In the genomic region with DNA sequence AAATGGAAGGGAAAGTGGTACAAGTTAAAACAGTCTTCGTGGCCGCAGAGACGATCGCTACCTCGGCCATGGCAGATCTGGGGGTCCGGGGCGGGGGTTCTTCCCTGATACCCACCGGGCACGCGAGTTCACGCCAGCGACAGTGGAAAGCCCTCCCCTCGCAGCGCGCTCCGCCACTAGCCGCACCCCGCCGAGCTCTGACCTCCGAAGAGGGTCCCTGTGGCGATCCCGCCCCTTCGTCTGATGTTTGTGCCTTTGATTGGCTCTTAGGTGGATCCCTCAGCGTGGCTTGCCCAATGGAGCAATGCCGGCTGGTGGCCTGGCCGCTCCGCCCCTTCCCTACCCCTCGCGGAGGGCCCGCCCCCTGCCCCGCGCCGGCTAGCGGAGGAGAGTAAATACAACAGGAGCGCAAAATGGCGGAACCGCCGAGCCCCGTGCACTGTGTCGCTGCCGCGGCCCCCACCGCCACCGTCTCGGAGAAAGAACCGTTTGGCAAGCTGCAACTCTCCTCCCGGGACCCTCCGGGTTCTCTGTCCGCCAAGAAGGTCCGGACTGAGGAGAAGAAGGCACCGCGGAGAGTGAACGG, we compare ENCODE assay signal across 1 cellular context.
TF ChIP-seq lines count a peak whose summit lies in the region.

A gene (plus strand): TSS at position 403 of the 586 bp plus-strand sequence. CDS start 11 bp downstream, at position 414.

TF ChIP-seq in HepG2, 621 proteins besides CTCF, POLR2A, EP300 and RAD21 (continued from another document and continues in another):
- TF ChIP-seq, protein P1, sequence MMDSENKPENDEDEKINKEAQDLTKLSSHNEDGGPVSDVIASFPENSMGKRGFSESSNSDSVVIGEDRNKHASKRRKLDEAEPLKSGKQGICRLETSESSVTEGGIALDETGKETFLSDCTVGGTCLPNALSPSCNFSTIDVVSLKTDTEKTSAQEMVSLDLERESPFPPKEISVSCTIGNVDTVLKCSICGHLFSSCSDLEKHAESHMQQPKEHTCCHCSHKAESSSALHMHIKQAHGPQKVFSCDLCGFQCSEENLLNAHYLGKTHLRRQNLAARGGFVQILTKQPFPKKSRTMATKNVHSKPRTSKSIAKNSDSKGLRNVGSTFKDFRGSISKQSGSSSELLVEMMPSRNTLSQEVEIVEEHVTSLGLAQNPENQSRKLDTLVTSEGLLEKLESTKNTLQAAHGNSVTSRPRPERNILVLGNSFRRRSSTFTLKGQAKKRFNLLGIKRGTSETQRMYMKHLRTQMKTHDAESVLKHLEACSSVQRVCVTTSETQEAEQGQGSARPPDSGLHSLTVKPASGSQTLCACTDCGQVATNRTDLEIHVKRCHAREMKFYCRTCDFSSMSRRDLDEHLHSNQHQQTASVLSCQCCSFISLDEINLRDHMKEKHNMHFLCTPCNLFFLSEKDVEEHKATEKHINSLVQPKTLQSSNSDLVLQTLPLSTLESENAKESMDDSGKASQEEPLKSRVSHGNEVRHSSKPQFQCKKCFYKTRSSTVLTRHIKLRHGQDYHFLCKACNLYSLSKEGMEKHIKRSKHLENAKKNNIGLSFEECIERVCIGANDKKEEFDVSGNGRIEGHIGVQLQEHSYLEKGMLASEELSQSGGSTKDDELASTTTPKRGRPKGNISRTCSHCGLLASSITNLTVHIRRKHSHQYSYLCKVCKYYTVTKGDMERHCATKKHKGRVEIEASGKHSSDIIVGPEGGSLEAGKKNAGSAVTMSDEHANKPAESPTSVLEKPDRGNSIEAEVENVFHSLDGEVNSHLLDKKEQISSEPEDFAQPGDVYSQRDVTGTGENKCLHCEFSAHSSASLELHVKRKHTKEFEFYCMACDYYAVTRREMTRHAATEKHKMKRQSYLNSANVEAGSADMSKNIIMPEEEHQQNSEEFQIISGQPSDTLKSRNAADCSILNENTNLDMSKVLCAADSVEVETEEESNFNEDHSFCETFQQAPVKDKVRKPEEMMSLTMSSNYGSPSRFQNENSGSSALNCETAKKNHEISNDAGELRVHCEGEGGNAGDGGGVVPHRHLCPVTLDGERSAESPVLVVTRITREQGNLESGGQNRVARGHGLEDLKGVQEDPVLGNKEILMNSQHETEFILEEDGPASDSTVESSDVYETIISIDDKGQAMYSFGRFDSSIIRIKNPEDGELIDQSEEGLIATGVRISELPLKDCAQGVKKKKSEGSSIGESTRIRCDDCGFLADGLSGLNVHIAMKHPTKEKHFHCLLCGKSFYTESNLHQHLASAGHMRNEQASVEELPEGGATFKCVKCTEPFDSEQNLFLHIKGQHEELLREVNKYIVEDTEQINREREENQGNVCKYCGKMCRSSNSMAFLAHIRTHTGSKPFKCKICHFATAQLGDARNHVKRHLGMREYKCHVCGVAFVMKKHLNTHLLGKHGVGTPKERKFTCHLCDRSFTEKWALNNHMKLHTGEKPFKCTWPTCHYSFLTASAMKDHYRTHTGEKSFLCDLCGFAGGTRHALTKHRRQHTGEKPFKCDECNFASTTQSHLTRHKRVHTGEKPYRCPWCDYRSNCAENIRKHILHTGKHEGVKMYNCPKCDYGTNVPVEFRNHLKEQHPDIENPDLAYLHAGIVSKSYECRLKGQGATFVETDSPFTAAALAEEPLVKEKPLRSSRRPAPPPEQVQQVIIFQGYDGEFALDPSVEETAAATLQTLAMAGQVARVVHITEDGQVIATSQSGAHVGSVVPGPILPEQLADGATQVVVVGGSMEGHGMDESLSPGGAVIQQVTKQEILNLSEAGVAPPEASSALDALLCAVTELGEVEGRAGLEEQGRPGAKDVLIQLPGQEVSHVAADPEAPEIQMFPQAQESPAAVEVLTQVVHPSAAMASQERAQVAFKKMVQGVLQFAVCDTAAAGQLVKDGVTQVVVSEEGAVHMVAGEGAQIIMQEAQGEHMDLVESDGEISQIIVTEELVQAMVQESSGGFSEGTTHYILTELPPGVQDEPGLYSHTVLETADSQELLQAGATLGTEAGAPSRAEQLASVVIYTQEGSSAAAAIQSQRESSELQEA (CRISPR knock-in tag; IDR thresholded peaks at IDR 0.05; ENCODE audit: not compliant biosample characterization): no peak
- TF ChIP-seq, protein P2, sequence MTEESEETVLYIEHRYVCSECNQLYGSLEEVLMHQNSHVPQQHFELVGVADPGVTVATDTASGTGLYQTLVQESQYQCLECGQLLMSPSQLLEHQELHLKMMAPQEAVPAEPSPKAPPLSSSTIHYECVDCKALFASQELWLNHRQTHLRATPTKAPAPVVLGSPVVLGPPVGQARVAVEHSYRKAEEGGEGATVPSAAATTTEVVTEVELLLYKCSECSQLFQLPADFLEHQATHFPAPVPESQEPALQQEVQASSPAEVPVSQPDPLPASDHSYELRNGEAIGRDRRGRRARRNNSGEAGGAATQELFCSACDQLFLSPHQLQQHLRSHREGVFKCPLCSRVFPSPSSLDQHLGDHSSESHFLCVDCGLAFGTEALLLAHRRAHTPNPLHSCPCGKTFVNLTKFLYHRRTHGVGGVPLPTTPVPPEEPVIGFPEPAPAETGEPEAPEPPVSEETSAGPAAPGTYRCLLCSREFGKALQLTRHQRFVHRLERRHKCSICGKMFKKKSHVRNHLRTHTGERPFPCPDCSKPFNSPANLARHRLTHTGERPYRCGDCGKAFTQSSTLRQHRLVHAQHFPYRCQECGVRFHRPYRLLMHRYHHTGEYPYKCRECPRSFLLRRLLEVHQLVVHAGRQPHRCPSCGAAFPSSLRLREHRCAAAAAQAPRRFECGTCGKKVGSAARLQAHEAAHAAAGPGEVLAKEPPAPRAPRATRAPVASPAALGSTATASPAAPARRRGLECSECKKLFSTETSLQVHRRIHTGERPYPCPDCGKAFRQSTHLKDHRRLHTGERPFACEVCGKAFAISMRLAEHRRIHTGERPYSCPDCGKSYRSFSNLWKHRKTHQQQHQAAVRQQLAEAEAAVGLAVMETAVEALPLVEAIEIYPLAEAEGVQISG (CRISPR knock-in tag; IDR thresholded peaks at IDR 0.05): peak; percentile 41
- TF ChIP-seq ZNF644 (CRISPR knock-in tag; IDR thresholded peaks at IDR 0.05; ENCODE audit: low read depth) (no peak), ZNF543 (CRISPR knock-in tag; IDR thresholded peaks at IDR 0.05) (no peak), RFX5 (IDR thresholded peaks at IDR 0.05; ENCODE audit: low read depth, low read length) (no peak), ZNF549 (CRISPR knock-in tag; IDR thresholded peaks at IDR 0.05) (no peak), MEIS1 (CRISPR knock-in tag; IDR thresholded peaks at IDR 0.05; ENCODE audit: borderline replicate concordance) (0 out of 2 replicates have a peak, but pooled peaks have one; percentile 15), MTF1 (CRISPR knock-in tag; IDR thresholded peaks at IDR 0.05) (no peak), SMAD9 (CRISPR knock-in tag; IDR thresholded peaks at IDR 0.05) (no peak), NFKB2 (CRISPR knock-in tag; IDR thresholded peaks at IDR 0.05; ENCODE audit: borderline replicate concordance) (peak; percentile 81; the same call in 1 of the 2 replicates), NR2F6 (IDR thresholded peaks at IDR 0.05) (no peak), NR2F6 (CRISPR knock-in tag; IDR thresholded peaks at IDR 0.05) (peak; percentile 65), KDM1A (CRISPR knock-in tag; IDR thresholded peaks at IDR 0.05) (no peak), TBX2 (CRISPR knock-in tag; IDR thresholded peaks at IDR 0.05; ENCODE audit: borderline replicate concordance) (peak; percentile 76), ZNF746 (CRISPR knock-in tag; IDR thresholded peaks at IDR 0.05) (no peak; the same call in 1 of the 2 replicates), ZMAT3 (CRISPR knock-in tag; conservative IDR thresholded peaks at IDR 0.05) (peak; percentile 49), DPF2 (CRISPR knock-in tag; IDR thresholded peaks at IDR 0.05; ENCODE audit: borderline replicate concordance, low read depth) (no peak), KLF6 (CRISPR knock-in tag; IDR thresholded peaks at IDR 0.05) (peak; percentile 17; the same call in 1 of the 2 replicates), RELA (CRISPR knock-in tag; IDR thresholded peaks at IDR 0.05) (0 out of 2 replicates have a peak, but pooled peaks have one; percentile 25), ZNF446 (CRISPR knock-in tag; IDR thresholded peaks at IDR 0.05) (peak; percentile 46; the same call in 1 of the 2 replicates), ZNF292 (CRISPR knock-in tag; IDR thresholded peaks at IDR 0.05; ENCODE audit: borderline replicate concordance, low read depth) (peak; percentile 94; the same call in 1 of the 2 replicates), NFIC (IDR thresholded peaks at IDR 0.05; ENCODE audit: low read length) (no peak), MAF1 (CRISPR knock-in tag; IDR thresholded peaks at IDR 0.05; ENCODE audit: borderline replicate concordance) (no peak; the same call in 1 of the 2 replicates), PHF20 (CRISPR knock-in tag; IDR thresholded peaks at IDR 0.05) (peak; percentile 46; the same call in 1 of the 2 replicates)
- TF ChIP-seq, protein P3, sequence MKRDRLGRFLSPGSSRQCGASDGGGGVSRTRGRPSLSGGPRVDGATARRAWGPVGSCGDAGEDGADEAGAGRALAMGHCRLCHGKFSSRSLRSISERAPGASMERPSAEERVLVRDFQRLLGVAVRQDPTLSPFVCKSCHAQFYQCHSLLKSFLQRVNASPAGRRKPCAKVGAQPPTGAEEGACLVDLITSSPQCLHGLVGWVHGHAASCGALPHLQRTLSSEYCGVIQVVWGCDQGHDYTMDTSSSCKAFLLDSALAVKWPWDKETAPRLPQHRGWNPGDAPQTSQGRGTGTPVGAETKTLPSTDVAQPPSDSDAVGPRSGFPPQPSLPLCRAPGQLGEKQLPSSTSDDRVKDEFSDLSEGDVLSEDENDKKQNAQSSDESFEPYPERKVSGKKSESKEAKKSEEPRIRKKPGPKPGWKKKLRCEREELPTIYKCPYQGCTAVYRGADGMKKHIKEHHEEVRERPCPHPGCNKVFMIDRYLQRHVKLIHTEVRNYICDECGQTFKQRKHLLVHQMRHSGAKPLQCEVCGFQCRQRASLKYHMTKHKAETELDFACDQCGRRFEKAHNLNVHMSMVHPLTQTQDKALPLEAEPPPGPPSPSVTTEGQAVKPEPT (CRISPR knock-in tag; IDR thresholded peaks at IDR 0.05; ENCODE audit: low read depth): no peak; the same call in 1 of the 2 replicates
- TF ChIP-seq, protein P4, sequence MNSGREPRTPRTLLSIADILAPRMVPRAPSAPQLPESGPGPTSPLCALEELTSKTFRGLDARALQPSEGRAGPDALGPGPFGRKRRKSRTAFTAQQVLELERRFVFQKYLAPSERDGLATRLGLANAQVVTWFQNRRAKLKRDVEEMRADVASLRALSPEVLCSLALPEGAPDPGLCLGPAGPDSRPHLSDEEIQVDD (CRISPR knock-in tag; IDR thresholded peaks at IDR 0.05; ENCODE audit: borderline replicate concordance): no peak; the same call in 1 of the 2 replicates
- TF ChIP-seq, protein P5, sequence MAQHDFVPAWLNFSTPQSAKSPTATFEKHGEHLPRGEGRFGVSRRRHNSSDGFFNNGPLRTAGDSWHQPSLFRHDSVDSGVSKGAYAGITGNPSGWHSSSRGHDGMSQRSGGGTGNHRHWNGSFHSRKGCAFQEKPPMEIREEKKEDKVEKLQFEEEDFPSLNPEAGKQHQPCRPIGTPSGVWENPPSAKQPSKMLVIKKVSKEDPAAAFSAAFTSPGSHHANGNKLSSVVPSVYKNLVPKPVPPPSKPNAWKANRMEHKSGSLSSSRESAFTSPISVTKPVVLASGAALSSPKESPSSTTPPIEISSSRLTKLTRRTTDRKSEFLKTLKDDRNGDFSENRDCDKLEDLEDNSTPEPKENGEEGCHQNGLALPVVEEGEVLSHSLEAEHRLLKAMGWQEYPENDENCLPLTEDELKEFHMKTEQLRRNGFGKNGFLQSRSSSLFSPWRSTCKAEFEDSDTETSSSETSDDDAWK (CRISPR knock-in tag; IDR thresholded peaks at IDR 0.05): no peak
- TF ChIP-seq, protein P6, sequence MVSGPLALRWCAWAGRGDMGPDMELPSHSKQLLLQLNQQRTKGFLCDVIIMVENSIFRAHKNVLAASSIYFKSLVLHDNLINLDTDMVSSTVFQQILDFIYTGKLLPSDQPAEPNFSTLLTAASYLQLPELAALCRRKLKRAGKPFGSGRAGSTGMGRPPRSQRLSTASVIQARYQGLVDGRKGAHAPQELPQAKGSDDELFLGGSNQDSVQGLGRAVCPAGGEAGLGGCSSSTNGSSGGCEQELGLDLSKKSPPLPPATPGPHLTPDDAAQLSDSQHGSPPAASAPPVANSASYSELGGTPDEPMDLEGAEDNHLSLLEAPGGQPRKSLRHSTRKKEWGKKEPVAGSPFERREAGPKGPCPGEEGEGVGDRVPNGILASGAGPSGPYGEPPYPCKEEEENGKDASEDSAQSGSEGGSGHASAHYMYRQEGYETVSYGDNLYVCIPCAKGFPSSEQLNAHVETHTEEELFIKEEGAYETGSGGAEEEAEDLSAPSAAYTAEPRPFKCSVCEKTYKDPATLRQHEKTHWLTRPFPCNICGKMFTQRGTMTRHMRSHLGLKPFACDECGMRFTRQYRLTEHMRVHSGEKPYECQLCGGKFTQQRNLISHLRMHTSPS (CRISPR knock-in tag; IDR thresholded peaks at IDR 0.05; ENCODE audit: low read depth): no peak
- TF ChIP-seq, protein P7, sequence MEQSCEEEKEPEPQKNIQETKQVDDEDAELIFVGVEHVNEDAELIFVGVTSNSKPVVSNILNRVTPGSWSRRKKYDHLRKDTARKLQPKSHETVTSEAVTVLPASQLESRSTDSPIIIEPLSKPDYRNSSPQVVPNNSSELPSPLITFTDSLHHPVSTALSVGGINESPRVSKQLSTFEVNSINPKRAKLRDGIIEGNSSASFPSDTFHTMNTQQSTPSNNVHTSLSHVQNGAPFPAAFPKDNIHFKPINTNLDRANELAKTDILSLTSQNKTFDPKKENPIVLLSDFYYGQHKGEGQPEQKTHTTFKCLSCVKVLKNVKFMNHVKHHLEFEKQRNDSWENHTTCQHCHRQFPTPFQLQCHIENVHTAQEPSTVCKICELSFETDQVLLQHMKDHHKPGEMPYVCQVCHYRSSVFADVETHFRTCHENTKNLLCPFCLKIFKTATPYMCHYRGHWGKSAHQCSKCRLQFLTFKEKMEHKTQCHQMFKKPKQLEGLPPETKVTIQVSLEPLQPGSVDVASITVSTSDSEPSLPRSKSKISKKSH (CRISPR knock-in tag; IDR thresholded peaks at IDR 0.05; ENCODE audit: borderline replicate concordance): peak; percentile 35; the same call in 1 of the 2 replicates
- TF ChIP-seq, protein P8, sequence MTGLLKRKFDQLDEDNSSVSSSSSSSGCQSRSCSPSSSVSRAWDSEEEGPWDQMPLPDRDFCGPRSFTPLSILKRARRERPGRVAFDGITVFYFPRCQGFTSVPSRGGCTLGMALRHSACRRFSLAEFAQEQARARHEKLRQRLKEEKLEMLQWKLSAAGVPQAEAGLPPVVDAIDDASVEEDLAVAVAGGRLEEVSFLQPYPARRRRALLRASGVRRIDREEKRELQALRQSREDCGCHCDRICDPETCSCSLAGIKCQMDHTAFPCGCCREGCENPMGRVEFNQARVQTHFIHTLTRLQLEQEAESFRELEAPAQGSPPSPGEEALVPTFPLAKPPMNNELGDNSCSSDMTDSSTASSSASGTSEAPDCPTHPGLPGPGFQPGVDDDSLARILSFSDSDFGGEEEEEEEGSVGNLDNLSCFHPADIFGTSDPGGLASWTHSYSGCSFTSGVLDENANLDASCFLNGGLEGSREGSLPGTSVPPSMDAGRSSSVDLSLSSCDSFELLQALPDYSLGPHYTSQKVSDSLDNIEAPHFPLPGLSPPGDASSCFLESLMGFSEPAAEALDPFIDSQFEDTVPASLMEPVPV (CRISPR knock-in tag; IDR thresholded peaks at IDR 0.05): no peak
